ENCODE assay signal across 8 cellular contexts in the genomic region with DNA sequence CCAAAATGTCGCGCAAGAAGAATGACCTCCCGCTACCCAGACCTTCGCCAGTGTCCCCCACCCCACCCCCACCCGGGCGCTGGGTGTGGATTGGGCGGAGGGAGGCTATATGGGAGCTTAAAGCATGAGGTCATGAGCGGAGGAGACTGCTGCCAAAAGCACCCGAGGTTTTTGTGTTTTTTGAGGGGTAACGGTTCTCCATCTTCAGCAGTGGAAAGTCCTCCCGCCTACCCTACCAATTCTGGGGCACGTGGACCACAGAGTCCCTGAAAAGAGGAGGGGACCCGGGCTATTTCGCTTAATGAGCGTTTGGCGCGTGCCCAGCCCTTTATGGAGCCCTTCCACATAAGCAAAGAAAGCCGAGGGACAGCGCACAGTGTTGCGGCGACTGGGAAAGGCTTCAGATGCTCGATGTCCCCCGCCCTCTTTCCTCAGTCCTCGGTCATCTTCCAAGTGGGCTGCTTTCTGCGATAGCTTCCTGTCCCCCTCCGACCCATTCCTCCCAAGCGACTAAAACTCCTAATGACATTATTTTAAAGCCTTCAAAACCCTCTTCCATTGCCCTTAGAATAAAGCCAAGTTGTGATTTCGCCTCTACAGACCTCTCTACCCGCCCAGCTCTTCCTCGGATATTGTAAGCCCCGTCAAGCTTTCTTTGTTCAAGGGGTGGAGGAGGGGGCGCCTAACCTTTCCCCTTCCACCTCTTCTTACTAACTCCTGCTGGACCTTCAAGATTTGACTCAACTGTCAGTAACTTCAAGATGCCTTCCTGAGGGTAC. TPM values are rescaled to one million over a fixed set of nuclear protein-coding genes. Genes with fewer than 3 reads are reported as not detected.
A peak's percentile ranks its signal among the peaks of the same experiment; 100 is the strongest.
DNase-seq lines count a peak whose midpoint lies in the region; ATAC-seq, FAIRE-seq and TF ChIP-seq lines count a peak whose summit lies in the region.

No MANE protein-coding gene starts in this region.

- no peaks in the 10 kb centered on the region for H3K36me3 ChIP-seq in GM23338 (ENCODE audit: insufficient read depth)
- H3K36me3 ChIP-seq in naive thymus-derived CD4-positive, alpha-beta T cell (ENCODE audit: control insufficient read depth in 2 of 3, insufficient read depth in 3 of 3, low read length in 3 of 3), result peaks cover 0 to 9% (median 0%) of the 10 kb centered on the region in 3 experiments

- POLR2A ChIA-PET in naive thymus-derived CD4-positive, alpha-beta T cell (lab: Charles Lee), result interaction anchor here (0.6 to 9.1 kb wide), 16 partner anchors 12 to 174 kb away, joined by 3 to 211 read pairs (median 4); partner anchors contain the start of gene UBR2

- peak overlapping the region; percentile 97 for H3K4me3 ChIP-seq in GM23338
- H3K4me3 ChIP-seq in epithelial cell of proximal tubule (ENCODE audit: low read depth, low read length), result peak overlapping the region; percentile 79
- H3K4me3 ChIP-seq in naive thymus-derived CD4-positive, alpha-beta T cell (ENCODE audit: low read length), result peak overlapping the region; percentile 80

- peaks cover 11% of the 10 kb centered on the region for H3K27me3 ChIP-seq in GM23338 (ENCODE audit: insufficient read depth)
- H3K27me3 ChIP-seq in naive thymus-derived CD4-positive, alpha-beta T cell (ENCODE audit: control insufficient read depth in 2 of 2, insufficient read depth in 2 of 2, low read length in 2 of 2), result no peaks in the 10 kb centered on the region

- FAIRE-seq in RCC 7860 (lab: Jason Lieb, UNC), result no peak

- no peaks in the 10 kb centered on the region for H3K9me2 ChIP-seq in GM23338 (ENCODE audit: insufficient read depth)

- H3K4me1 ChIP-seq in GM23338 (ENCODE audit: insufficient read depth), result peaks cover 40% of the 10 kb centered on the region
- H3K4me1 ChIP-seq in naive thymus-derived CD4-positive, alpha-beta T cell (ENCODE audit: control insufficient read depth in 2 of 2, insufficient read depth in 2 of 2, low read length in 2 of 2), result peaks cover 0 to 15% of the 10 kb centered on the region in 2 donors

- H3K27ac ChIP-seq in GM23338 (ENCODE audit: low read depth), result peak overlapping the region; percentile 98
- H3K27ac ChIP-seq in naive thymus-derived CD4-positive, alpha-beta T cell (ENCODE audit: low read depth, low read length), result peak overlapping the region; percentile 41

- no peaks in the 10 kb centered on the region for H3K9me3 ChIP-seq in naive thymus-derived CD4-positive, alpha-beta T cell (ENCODE audit: control insufficient read depth in 2 of 3, low read length in 3 of 3)

- TF ChIP-seq CTCF in GM23338 (conservative IDR thresholded peaks at IDR 0.05; ENCODE audit: low read depth in 2 of 2) (no peak), epithelial cell of proximal tubule (conservative IDR thresholded peaks at IDR 0.05; ENCODE audit: low read depth, low read length) (no peak)

- H3K36me3 Mint-ChIP-seq in GM23338 (ENCODE audit: low read depth), result peaks cover 2% of the 10 kb centered on the region; the same call in 1 of the 3 replicates
- peaks cover 0 to 12% (median 0%) of the 10 kb centered on the region in 5 donors for H3K36me3 Mint-ChIP-seq in naive thymus-derived CD4-positive, alpha-beta T cell

- CTCF ChIA-PET in naive thymus-derived CD4-positive, alpha-beta T cell (lab: Charles Lee), result interaction anchor here (0.6 to 1.8 kb wide), 7 partner anchors 9 to 576 kb away, joined by 3 to 6 read pairs (median 4); no protein-coding TSS in a partner anchor

- peaks cover 22% of the 10 kb centered on the region for H3K79me2 ChIP-seq in GM23338 (replicated peaks; ENCODE audit: insufficient read depth)

- H2AFZ ChIP-seq in GM23338, result peak overlapping the region; percentile 49

- peaks cover 2% of the 10 kb centered on the region; the same call in 1 of the 2 replicates for H4K20me1 ChIP-seq in GM23338 (replicated peaks; ENCODE audit: insufficient read depth)

- peaks cover 14% of the 10 kb centered on the region; the same call in 1 of the 2 replicates for H3F3A ChIP-seq in GM23338 (replicated peaks; ENCODE audit: low read depth)

- ATAC-seq in GM23338, result peak; percentile 8
- no peak for ATAC-seq in naive thymus-derived CD4-positive, alpha-beta T cell

- H3K4me2 ChIP-seq in GM23338, result peak overlapping the region; percentile 90

- peak overlapping the region; percentile 98 for H3K4me3 Mint-ChIP-seq in GM23338
- peak overlapping the region; percentile 71 to 100 (median 96) for H3K4me3 Mint-ChIP-seq in naive thymus-derived CD4-positive, alpha-beta T cell

- intact Hi-C loops in naive thymus-derived CD4-positive, alpha-beta T cell (cut with micrococcal nuclease), result loop anchor here (1.0 to 5.0 kb wide), 14 partner anchors 37 to 1803 kb away; partner anchors contain the start of genes MRPS10 (in 1 of the 2), RPL7L1 (in 1 of the 2), SLC35B2 (in 1 of the 2) and TFEB (in 1 of the 2)

- H3K9me3 Mint-ChIP-seq in GM23338, result no peaks in the 10 kb centered on the region; the same call in 2 of the 3 replicates
- no peaks in the 10 kb centered on the region for H3K9me3 Mint-ChIP-seq in naive thymus-derived CD4-positive, alpha-beta T cell

- H3K27ac Mint-ChIP-seq in GM23338, result 0 out of 2 replicates have a peak overlapping the region, but pooled peaks have one; percentile 44
- peak overlapping the region; percentile 11 to 88 (median 64) for H3K27ac Mint-ChIP-seq in naive thymus-derived CD4-positive, alpha-beta T cell

- peaks cover 18% of the 10 kb centered on the region for H3K27me3 Mint-ChIP-seq in GM23338 (ENCODE audit: insufficient read depth, low read depth, poor library complexity)
- H3K27me3 Mint-ChIP-seq in naive thymus-derived CD4-positive, alpha-beta T cell, result peaks cover 0 to 11% (median 0%) of the 10 kb centered on the region in 5 donors

- peak; percentile 73 for DNase-seq in AG08395 (ENCODE audit: low spot score)
- DNase-seq in GM23338 (ENCODE audit: low spot score), result peak; percentile 72
- peak; percentile 8 for DNase-seq in SW480 (ENCODE audit: low spot score)
- DNase-seq in epithelial cell of proximal tubule (ENCODE audit: low read depth), result no peak
- DNase-seq in naive thymus-derived CD4-positive, alpha-beta T cell, result peak in 4 of 9 donors; percentile 11 to 36 (median 22)
- no peak for DNase-seq in glomerular visceral epithelial cell (ENCODE audit: extremely low spot score)
- DNase-seq in Ammon's horn (ENCODE audit: low spot score), result no peak
- DNase-seq in RCC 7860 (ENCODE audit: low spot score), result no peak

- peaks cover 39% of the 10 kb centered on the region for H3K4me1 Mint-ChIP-seq in GM23338
- H3K4me1 Mint-ChIP-seq in naive thymus-derived CD4-positive, alpha-beta T cell, result peaks cover 19 to 34% (median 26%) of the 10 kb centered on the region in 7 donors

TF ChIP-seq in GM23338, 12 proteins besides CTCF, POLR2A, EP300 and RAD21:
- TF ChIP-seq ETS1 (IDR thresholded peaks at IDR 0.05) (no peak), POLR2AphosphoS5 (IDR thresholded peaks at IDR 0.05; ENCODE audit: low read depth) (0 out of 2 replicates have a peak, but pooled peaks have one; percentile 0)

RNA-seq across cellular contexts. Expression of gene TRERF1, which starts 2.1 kb away (rescaled TPM):
- total RNA-seq in GM23338 (2014; rRNA removed; shearing (Covaris generic)), result 20.5 and 20.6 TPM in 2 replicates
- polyA plus RNA-seq in GM23338 (2016; fragmentation: Nextera tagmentation; extraction: Ambion mirVana), result 11.1 and 11.2 TPM in 2 replicates
- total RNA-seq in epithelial cell of proximal tubule, result 2.2 and 3.5 TPM in 2 replicates
- total RNA-seq in naive thymus-derived CD4-positive, alpha-beta T cell, result 10 to 100 TPM; 20.7 to 32.4 (median 27.1) TPM
- polyA plus RNA-seq in naive thymus-derived CD4-positive, alpha-beta T cell, result 1 to 10 TPM; 4.8 to 7.5 TPM

Comparison
In these comparisons a context has a peak if more than half of its experiments do, and no peak if none do; other contexts are left out.
1. DNase-seq: peak in AG08395 (single experiment), GM23338 (single experiment) and SW480 (single experiment); none in epithelial cell of proximal tubule (single experiment), glomerular visceral epithelial cell (single experiment), Ammon's horn (single experiment) and RCC 7860 (single experiment).
2. Peak in every context shown above with its lines, with median percentiles within 50 percentile points of each other: H3K4me3 ChIP-seq.